In genomic region chr16:83968483-83968865, GRCh38 we compare ENCODE assay signal across 12 cellular contexts. TPM values are rescaled to one million over a fixed set of nuclear protein-coding genes. Genes with fewer than 3 reads are reported as not detected.
DNase-seq lines count a peak whose midpoint lies in the region; ATAC-seq and TF ChIP-seq lines count a peak whose summit lies in the region.
"Had no signal": no experiment of that assay in that cellular context is flagged by ENCODE, and none has a peak within 500 bp of the region (broad histone marks: within the 10 kb centered on the region; RNA-seq: fewer than 3 reads in every experiment).

No MANE protein-coding gene starts in this region.

- peak overlapping the region; percentile 93 for H3K4me2 ChIP-seq in neural progenitor cell
- H3K4me2 ChIP-seq in PC-9, result no peak overlapping the region

- peaks cover 21% of the 10 kb centered on the region for H3K4me1 ChIP-seq in neural progenitor cell
- H3K4me1 ChIP-seq in PC-9 (replicated peaks; ENCODE audit: insufficient read depth), result no peaks in the 10 kb centered on the region

- no peaks in the 10 kb centered on the region for H3K36me3 ChIP-seq in H7 (replicated peaks; ENCODE audit: control insufficient read depth, insufficient read depth, low read length)
- no peaks in the 10 kb centered on the region for H3K36me3 ChIP-seq in neural progenitor cell
- H3K36me3 ChIP-seq in PC-9 (ENCODE audit: low read depth), result no peaks in the 10 kb centered on the region

- H3K9ac ChIP-seq in neural progenitor cell, result no peak overlapping the region

- POLR2A ChIA-PET in PC-9 (lab: Charles Lee; ENCODE audit: unreplicated experiment), result no interaction called here

- H3K4me1 Mint-ChIP-seq in neural progenitor cell, result peaks cover 24% of the 10 kb centered on the region

- no peak overlapping the region for H3K4me3 Mint-ChIP-seq in neural progenitor cell

- H3K27me3 ChIP-seq in H7 (ENCODE audit: control insufficient read depth, insufficient read depth, low read length) (peaks cover 11% of the 10 kb centered on the region), dorsolateral prefrontal cortex (no peaks in the 10 kb centered on the region), neural progenitor cell (peaks cover 8% of the 10 kb centered on the region), PC-9 (ENCODE audit: insufficient read depth, low read depth) (no peaks in the 10 kb centered on the region)

- H3K9me3 ChIP-seq in neural progenitor cell (ENCODE audit: low read depth) (no peaks in the 10 kb centered on the region), PC-9 (ENCODE audit: insufficient read depth, low read depth) (no peaks in the 10 kb centered on the region)
- H3K9me3 ChIP-seq: mucosa of descending colon had no signal

- ATAC-seq in HG03469 (IDR thresholded peaks at IDR 0.05; ENCODE audit: unreplicated experiment), result no peak

- intact Hi-C loops in dorsolateral prefrontal cortex (cut with DNase I) (loop anchor here (1.0 to 10.0 kb wide), 5 partner anchors 94 to 516 kb away; partner anchors contain the start of gene TAF1C (in 1 of the 2)), PC-9 (cut with micrococcal nuclease; ENCODE audit: unreplicated experiment) (no loop called here)

- no peaks in the 10 kb centered on the region for H3K36me3 Mint-ChIP-seq in neural progenitor cell

- peaks cover 6% of the 10 kb centered on the region for H3K27me3 Mint-ChIP-seq in neural progenitor cell (ENCODE audit: insufficient read depth, low read depth)

- H4K20me1 ChIP-seq in neural progenitor cell (ENCODE audit: low read depth), result no peaks in the 10 kb centered on the region
- no peaks in the 10 kb centered on the region for H4K20me1 ChIP-seq in PC-9 (ENCODE audit: insufficient read depth)

- H3K9me3 Mint-ChIP-seq in neural progenitor cell, result no peaks in the 10 kb centered on the region

- H3K79me2 ChIP-seq in neural progenitor cell (ENCODE audit: low read depth) (peaks cover 10% of the 10 kb centered on the region), PC-9 (ENCODE audit: low read depth) (no peaks in the 10 kb centered on the region)

- DNase-seq in COLO668 (lab: John Stamatoyannopoulos, UW; ENCODE audit: unreplicated experiment), result peak; percentile 10
- DNase-seq in H7, result peak; percentile 93
- no peak for DNase-seq in dorsolateral prefrontal cortex
- peak; percentile 70 for DNase-seq in neural progenitor cell (ENCODE audit: low spot score)
- no peak for DNase-seq in hepatic stellate cell (ENCODE audit: low spot score)
- no peak for DNase-seq in PC-9
- DNase-seq: NCI-H1417 treated with DMSO at 0.1 percent for 48 hours; NCI-H524 treated with DMSO at 0.1 percent for 48 hours; stimulated activated CD4-positive, alpha-beta T cell treated with anti-CD3 and anti-CD28 coated beads, Interleukin-4, amount 100 ng/mL, for 1 hour; stimulated activated naive CD4-positive, alpha-beta T cell had no signal

- CTCF ChIA-PET in PC-9 (lab: Charles Lee), result no interaction called here

- H3K9me2 ChIP-seq in PC-9 (ENCODE audit: insufficient read depth), result no peaks in the 10 kb centered on the region

- H3K27ac ChIP-seq in dorsolateral prefrontal cortex (no peak overlapping the region), neural progenitor cell (no peak overlapping the region), PC-9 (no peak overlapping the region)

- H3F3A ChIP-seq in neural progenitor cell (ENCODE audit: low read depth) (peaks cover 5% of the 10 kb centered on the region), PC-9 (ENCODE audit: insufficient read depth, low read depth) (no peaks in the 10 kb centered on the region)

- H2AFZ ChIP-seq in neural progenitor cell (replicated peaks) (peak overlapping the region; percentile 82), PC-9 (no peak overlapping the region)

- no peak overlapping the region for H3K27ac Mint-ChIP-seq in neural progenitor cell

- H3K4me3 ChIP-seq in H7 (ENCODE audit: insufficient read depth, low read depth, low read length) (peak overlapping the region; percentile 38; the same call in 1 of the 2 replicates), dorsolateral prefrontal cortex (peak overlapping the region in 31 of 59 donors; percentile 24 to 66 (median 43)), neural progenitor cell (peak overlapping the region; percentile 64), PC-9 (no peak overlapping the region)
- H3K4me3 ChIP-seq: mucosa of descending colon had no signal

- BruUV-seq in PC-9 (replicated peaks; lab: Mats Ljungman, UMichigan), result no TSS peak

- no peak for TF ChIP-seq CTCF in dorsolateral prefrontal cortex (IDR thresholded peaks at IDR 0.05 in 54 of 56, conservative IDR thresholded peaks at IDR 0.05 in 2 of 56; ENCODE audit: low read depth in 1 of 56, partially characterized antibody in 56 of 56)
- no peak for TF ChIP-seq CTCF in neural progenitor cell (IDR thresholded peaks at IDR 0.05)
- TF ChIP-seq CTCF in PC-9 (conservative IDR thresholded peaks at IDR 0.05), result no peak

RNA-seq across cellular contexts. Expression of gene NECAB2, which starts 0.4 kb away (rescaled TPM):
- 0.55 and 1.2 TPM in 2 replicates for total RNA-seq in H7 (2014; rRNA removed; shearing (Covaris generic))
- total RNA-seq in dorsolateral prefrontal cortex (100 to 1,000 TPM in 3 of 120 experiments, 10 to 100 TPM in 117; 15.8 to 117 (median 47.0) TPM), neural progenitor cell (ENCODE audit: low replicate concordance) (12.6 and 18.9 TPM in 2 replicates), PC-9 (2021) (0.74 and 1.3 TPM in 2 replicates)

RNA-seq across cellular contexts. Expression of gene OSGIN1, which starts 15.4 kb away (rescaled TPM):
- 1.3 and 1.6 TPM in 2 replicates for total RNA-seq in H7 (2014; rRNA removed; shearing (Covaris generic))
- total RNA-seq in dorsolateral prefrontal cortex (10 to 100 TPM in 7 of 120 experiments, 1 to 10 TPM in 113; 1.5 to 15.5 (median 5.1) TPM), neural progenitor cell (ENCODE audit: low replicate concordance) (0.77 TPM in 1 of 2 replicates, not detected in the other), PC-9 (2021) (41.3 and 44.8 TPM in 2 replicates)

Comparison
In these comparisons a context has a peak if more than half of its experiments do, and no peak if none do; other contexts are left out.
1. DNase-seq: peak in COLO668 (single experiment), H7 (single experiment) and neural progenitor cell (single experiment); none in dorsolateral prefrontal cortex (0 of 10), hepatic stellate cell (single experiment) and PC-9 (0 of 2).